Comparison of ENCODE assay signal across 8 cellular contexts in the genomic region with DNA sequence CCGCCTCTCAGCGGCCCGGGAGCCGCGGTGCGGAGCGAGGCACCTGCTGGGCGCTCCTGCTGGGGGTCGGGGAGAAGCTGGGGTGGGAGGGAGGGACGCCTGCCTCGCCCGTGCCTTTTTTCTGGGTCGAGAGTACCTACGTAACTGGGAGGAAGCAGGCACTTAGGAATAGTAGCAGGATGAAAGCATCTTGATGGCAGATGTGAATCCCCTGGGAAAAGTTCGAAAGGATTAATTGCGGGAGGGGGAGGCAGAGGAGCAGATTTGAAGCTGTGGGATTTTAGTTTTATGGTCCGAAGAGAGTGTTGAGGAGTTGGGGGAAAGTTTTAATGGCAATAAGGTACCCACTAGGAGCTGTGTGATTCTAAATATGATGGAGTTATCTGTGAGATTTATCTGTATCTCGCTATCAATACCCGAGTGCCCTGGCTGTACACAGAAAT. TPM values are rescaled to one million over a fixed set of nuclear protein-coding genes. Genes with fewer than 3 reads are reported as not detected.
A peak's percentile ranks its signal among the peaks of the same experiment; 100 is the strongest.
DNase-seq lines count a peak whose midpoint lies in the region; ATAC-seq and TF ChIP-seq lines count a peak whose summit lies in the region.

No MANE protein-coding gene starts in this region.

- no peak overlapping the region for H2BK20ac ChIP-seq in IMR-90 (ENCODE audit: low read depth, low read length)

- H3K27ac Mint-ChIP-seq in CD4-positive, alpha-beta T cell = peak overlapping the region; percentile 91
- H3K27ac Mint-ChIP-seq in activated naive CD8-positive, alpha-beta T cell = peak overlapping the region; percentile 90

- H3K9me3 ChIP-seq in CD4-positive, alpha-beta T cell (ENCODE audit: control insufficient read depth, low read length) = no peaks in the 10 kb centered on the region
- H3K9me3 ChIP-seq in IMR-90 (ENCODE audit: control insufficient read depth, insufficient read depth, low read length) (no peaks in the 10 kb centered on the region), liver (ENCODE audit: control insufficient read depth in 4 of 4, low read length in 3 of 4) (no peaks in the 10 kb centered on the region), upper lobe of right lung (no peaks in the 10 kb centered on the region)

- no peak for TF ChIP-seq POLR2A in IMR-90 (IDR thresholded peaks at IDR 0.05; ENCODE audit: low read depth, low read length)

- dilution Hi-C loops in IMR-90 (cut with HindIII; ENCODE audit: low sequenced_read_pairs, unreplicated experiment) = no loop called here

- peak overlapping the region; percentile 99 for H3K4me2 ChIP-seq in IMR-90 (ENCODE audit: low read depth, low read length)

- no peak overlapping the region for H3K27ac ChIP-seq in CD4-positive, alpha-beta T cell (ENCODE audit: low read depth, low read length)
- H3K27ac ChIP-seq in IMR-90 (ENCODE audit: insufficient read depth, low read length) (0 out of 2 replicates have a peak overlapping the region, but pooled peaks have one; percentile 27), liver (ENCODE audit: low read depth in 1 of 2, low read length in 2 of 2) (no peak overlapping the region), upper lobe of right lung (peak overlapping the region; percentile 90)

- DNase-seq in CD4-positive, alpha-beta T cell = no peak
- peak; percentile 24 for DNase-seq in IMR-90
- DNase-seq in upper lobe of right lung = no peak
- DNase-seq in C1 segment of cervical spinal cord (lab: John Stamatoyannopoulos, UW) = no peak

- 0% methylated on average over 9 of the region's 19 CpGs; no CpG with 5 or more reads in 1 of the 2 experiments for WGBS in IMR-90 (ENCODE audit: extremely low coverage in 2 of 2, insufficient read length in 1 of 2), 2 experiments
- WGBS in liver = 1% methylated on average over 19 of the region's 19 CpGs

- POLR2A ChIA-PET in CD4-positive, alpha-beta T cell (lab: Charles Lee) = interaction anchor here (0.5 to 1.5 kb wide), 3 partner anchors 9 to 102 kb away, joined by 3 to 8 read pairs (median 6); no protein-coding TSS in a partner anchor
- POLR2A ChIA-PET in IMR-90 (lab: Charles Lee; ENCODE audit: unreplicated experiment) = no interaction called here

- no peak overlapping the region for H2AK9ac ChIP-seq in IMR-90 (replicated peaks; ENCODE audit: low read depth, low read length, poor library complexity)

- H3K4me3 ChIP-seq in IMR-90 (ENCODE audit: insufficient read depth, low read depth, low read length) = peak overlapping the region; percentile 99
- peak overlapping the region; percentile 71 to 98 (median 92) for H3K4me3 ChIP-seq in liver (ENCODE audit: low read depth in 1 of 3, low read length in 3 of 3)
- H3K4me3 ChIP-seq in upper lobe of right lung = peak overlapping the region; percentile 78

- no peaks in the 10 kb centered on the region for H3K9me1 ChIP-seq in IMR-90 (ENCODE audit: insufficient read depth, low read length)

- TF ChIP-seq RAD21 in IMR-90 (IDR thresholded peaks at IDR 0.05; ENCODE audit: low read length) (no peak), liver (IDR thresholded peaks at IDR 0.05) (no peak)

- H3K4ac ChIP-seq in IMR-90 (ENCODE audit: low read depth, low read length) = no peak overlapping the region; the same call in 1 of the 2 replicates

- no peak for ATAC-seq in CD4-positive, alpha-beta T cell (ENCODE audit: poor library complexity)
- no peak for ATAC-seq in IMR-90 (ENCODE audit: low read depth)
- no peak for ATAC-seq in upper lobe of right lung
- ATAC-seq in GM21447 (IDR thresholded peaks at IDR 0.05; ENCODE audit: unreplicated experiment) = no peak
- no peak for ATAC-seq in HG02938 (IDR thresholded peaks at IDR 0.05; ENCODE audit: unreplicated experiment)

- H2BK15ac ChIP-seq in IMR-90 (ENCODE audit: low read depth, low read length) = no peak overlapping the region; the same call in 2 of the 3 replicates

- no peak overlapping the region for H2BK120ac ChIP-seq in IMR-90 (ENCODE audit: low read depth, low read length)

- H3K36me3 Mint-ChIP-seq in CD4-positive, alpha-beta T cell (ENCODE audit: low read depth) = peaks cover 4% of the 10 kb centered on the region
- no peaks in the 10 kb centered on the region for H3K36me3 Mint-ChIP-seq in activated naive CD8-positive, alpha-beta T cell

- no peak overlapping the region for H4K8ac ChIP-seq in IMR-90 (ENCODE audit: low read depth in 2 of 2, low read length in 2 of 2)

- H2BK5ac ChIP-seq in IMR-90 (ENCODE audit: low read depth, low read length, poor library complexity, severe bottlenecking) = peak overlapping the region; percentile 25

- H3K23ac ChIP-seq in IMR-90 (ENCODE audit: low read depth, low read length) = peak overlapping the region; percentile 83; the same call in 1 of the 2 replicates

- no peaks in the 10 kb centered on the region for H3K9me3 Mint-ChIP-seq in CD4-positive, alpha-beta T cell
- no peaks in the 10 kb centered on the region for H3K9me3 Mint-ChIP-seq in activated naive CD8-positive, alpha-beta T cell (ENCODE audit: low read depth)

- CTCF ChIA-PET in CD4-positive, alpha-beta T cell (lab: Charles Lee) = interaction anchor here (0.8 kb wide), 1 partner anchor 9 kb away, joined by 4 read pairs; no protein-coding TSS in a partner anchor
- CTCF ChIA-PET in IMR-90 (lab: Yijun Ruan, JAX) = interaction anchor here (1.0 kb wide), 1 partner anchor 67 kb away, joined by 3 read pairs; no protein-coding TSS in a partner anchor

- no peak overlapping the region; the same call in 1 of the 2 replicates for H3K56ac ChIP-seq in IMR-90 (ENCODE audit: extremely low read depth, insufficient read depth, low read length)

- no peak for TF ChIP-seq CTCF in CD4-positive, alpha-beta T cell (IDR thresholded peaks at IDR 0.05)
- TF ChIP-seq CTCF in IMR-90 (conservative IDR thresholded peaks at IDR 0.05; ENCODE audit: low read depth, low read length) = no peak
- TF ChIP-seq CTCF in liver (IDR thresholded peaks at IDR 0.05; ENCODE audit: low read depth, low read length, missing input control) = no peak
- no peak for TF ChIP-seq CTCF in upper lobe of right lung (IDR thresholded peaks at IDR 0.05)

- H3K9ac ChIP-seq in IMR-90 (ENCODE audit: low read depth, low read length) (peak overlapping the region; percentile 88; the same call in 1 of the 2 replicates), liver (ENCODE audit: low read depth in 1 of 2, low read length in 2 of 2) (peak overlapping the region in 1 of 2 donors; percentile 19)

- H3K27me3 Mint-ChIP-seq in CD4-positive, alpha-beta T cell = no peaks in the 10 kb centered on the region
- no peaks in the 10 kb centered on the region for H3K27me3 Mint-ChIP-seq in activated naive CD8-positive, alpha-beta T cell

- in situ Hi-C loops in IMR-90 (cut with MboI; ENCODE audit: low sequenced_read_pairs) = loop anchor here (10.0 kb wide), 1 partner anchor 292 kb away; no protein-coding TSS in a partner anchor

- H2AK5ac ChIP-seq in IMR-90 (ENCODE audit: low read depth, low read length) = no peak overlapping the region

- peaks cover 50% of the 10 kb centered on the region for H4K20me1 ChIP-seq in IMR-90 (ENCODE audit: insufficient read depth, low read length)

- H2AFZ ChIP-seq in IMR-90 (replicated peaks; ENCODE audit: low read length, poor library complexity) = no peak overlapping the region

- H3K4me1 ChIP-seq in IMR-90 (ENCODE audit: control insufficient read depth, insufficient read depth, low read length) = no peaks in the 10 kb centered on the region; the same call in 1 of the 2 replicates
- peaks cover 0 to 17% (median 16%) of the 10 kb centered on the region in 4 donors for H3K4me1 ChIP-seq in liver (ENCODE audit: control insufficient read depth in 4 of 4, insufficient read depth in 4 of 4, low read length in 3 of 4)
- peaks cover 25% of the 10 kb centered on the region for H3K4me1 ChIP-seq in upper lobe of right lung

- H3K14ac ChIP-seq in IMR-90 (replicated peaks; ENCODE audit: low read depth, low read length) = no peak overlapping the region; the same call in 1 of the 2 replicates

- H4K91ac ChIP-seq in IMR-90 (ENCODE audit: insufficient read depth, low read depth, low read length) = no peak overlapping the region

- no peak overlapping the region for H4K5ac ChIP-seq in IMR-90 (ENCODE audit: low read depth, low read length)

- BruUV-seq in IMR-90 (replicated peaks; lab: Mats Ljungman, UMichigan) = no TSS peak

- no peaks in the 10 kb centered on the region for H3K36me3 ChIP-seq in IMR-90 (ENCODE audit: control insufficient read depth, insufficient read depth, low read length)
- no peaks in the 10 kb centered on the region for H3K36me3 ChIP-seq in liver (ENCODE audit: control insufficient read depth in 4 of 4, insufficient read depth in 3 of 4, low read depth in 1 of 4, low read length in 3 of 4)
- no peaks in the 10 kb centered on the region for H3K36me3 ChIP-seq in upper lobe of right lung

- H3K4me3 Mint-ChIP-seq in CD4-positive, alpha-beta T cell = peak overlapping the region; percentile 96
- peak overlapping the region; percentile 96 for H3K4me3 Mint-ChIP-seq in activated naive CD8-positive, alpha-beta T cell

- intact Hi-C loops in CD4-positive, alpha-beta T cell (cut with DNase I, micrococcal nuclease) = loop anchor here (5.0 to 10.0 kb wide), 4 partner anchors 62 to 638 kb away; a partner anchor contains a TSS
- intact Hi-C loops in IMR-90 (cut with micrococcal nuclease) (loop anchor here (2.0 to 10.0 kb wide), 5 partner anchors 39 to 412 kb away; no protein-coding TSS in a partner anchor), upper lobe of right lung (cut with DNase I) (no loop called here)

- H3K4me1 Mint-ChIP-seq in CD4-positive, alpha-beta T cell (ENCODE audit: low read depth) = peaks cover 58% of the 10 kb centered on the region
- peaks cover 58% of the 10 kb centered on the region for H3K4me1 Mint-ChIP-seq in activated naive CD8-positive, alpha-beta T cell (ENCODE audit: low read depth)

- H3K27me3 ChIP-seq in CD4-positive, alpha-beta T cell (ENCODE audit: control insufficient read depth, insufficient read depth, low read length) = no peaks in the 10 kb centered on the region
- H3K27me3 ChIP-seq in IMR-90 (ENCODE audit: control insufficient read depth, insufficient read depth, low read length) (no peaks in the 10 kb centered on the region), liver (ENCODE audit: control insufficient read depth in 4 of 4, insufficient read depth in 4 of 4, low read length in 3 of 4) (no peaks in the 10 kb centered on the region), upper lobe of right lung (no peaks in the 10 kb centered on the region)

- H3K18ac ChIP-seq in IMR-90 (ENCODE audit: low read depth, low read length) = no peak overlapping the region

- peaks cover 0 to 16% of the 10 kb centered on the region in 2 experiments; a peak in 2 of 4 replicates for H3K79me1 ChIP-seq in IMR-90 (ENCODE audit: low read depth in 1 of 2, low read length in 2 of 2)

TF ChIP-seq in IMR-90, 13 proteins besides CTCF, POLR2A, EP300 and RAD21 (continues in another document):
- no peak for TF ChIP-seq RFX5 (IDR thresholded peaks at IDR 0.05; ENCODE audit: low read depth, low read length)

TF ChIP-seq in liver, 16 proteins besides CTCF, POLR2A, EP300 and RAD21 (continues in another document):
- TF ChIP-seq GABPA (IDR thresholded peaks at IDR 0.05 in 1 of 2, conservative IDR thresholded peaks at IDR 0.05 in 1 of 2) = no peak

RNA-seq across cellular contexts. Expression of a gene that starts 1.1 kb away (rescaled TPM):
- total RNA-seq in CD4-positive, alpha-beta T cell = 10 to 100 TPM; 49.9 to 55.9 TPM
- total RNA-seq in IMR-90 (2012; rRNA removed) (93.6 and 126 TPM in 2 replicates), liver (10 to 100 TPM; 23.0 to 49.7 TPM), upper lobe of right lung (92.9 TPM)
- polyA plus RNA-seq in IMR-90 (2012; rRNA removed) (58.1 and 58.4 TPM in 2 replicates), liver (10 to 100 TPM in 1 of 2 donors, 1 to 10 TPM in 1; 8.5 to 24.3 TPM)
- polyA plus RNA-seq in IMR-90 (2012; cell fraction: cytosol; rRNA removed) = 32.7 and 34.9 TPM in 2 replicates
- polyA plus RNA-seq in IMR-90 (2012; cell fraction: nucleus; rRNA removed; ENCODE audit: low replicate concordance) = 42.7 and 106 TPM in 2 replicates

Comparison
In these comparisons a context has a peak if more than half of its experiments do, and no peak if none do; other contexts are left out.
1. H3K27ac ChIP-seq: peak in IMR-90 (single experiment) and upper lobe of right lung (single experiment); none in CD4-positive, alpha-beta T cell (single experiment) and liver (0 of 2).
2. Peak in every context shown above with its lines, with median percentiles within 50 percentile points of each other: H3K4me3 ChIP-seq.